8 cellular contexts compared by ENCODE assay signal in the genomic region with DNA sequence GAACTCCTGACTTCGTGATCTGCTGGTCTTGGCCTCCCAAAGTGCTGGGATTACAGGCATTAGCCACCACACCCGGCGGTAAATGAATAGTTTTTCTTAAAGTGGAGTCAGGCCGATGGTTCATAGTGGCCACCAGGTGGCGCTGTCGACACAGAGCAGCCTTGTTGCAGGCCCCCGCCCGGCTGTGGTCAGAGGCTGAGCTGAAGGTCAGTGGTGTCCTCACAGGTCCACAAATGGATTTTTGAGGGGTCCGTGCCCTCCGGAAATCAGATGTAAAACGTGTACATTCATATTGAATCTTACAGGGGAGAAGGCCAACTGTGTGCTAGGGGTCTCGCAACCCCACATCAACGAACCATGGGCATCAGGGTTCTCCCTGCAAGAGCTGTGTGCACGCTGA. TPM values are rescaled to one million over a fixed set of nuclear protein-coding genes. Genes with fewer than 3 reads are reported as not detected.
DNase-seq lines count a peak whose midpoint lies in the region; ATAC-seq and TF ChIP-seq lines count a peak whose summit lies in the region.

No MANE protein-coding gene starts in this region.

- peaks cover 67% of the 10 kb centered on the region for H3K36me3 Mint-ChIP-seq in GM23338 (ENCODE audit: low read depth)

- no peak overlapping the region for H3K27ac Mint-ChIP-seq in GM23338

- in situ Hi-C loops in astrocyte of the cerebellum (cut with HindIII; ENCODE audit: low sequenced_read_pairs): no loop called here

- no peak overlapping the region for H3K27ac ChIP-seq in GM23338 (ENCODE audit: low read depth)
- no peak overlapping the region for H3K27ac ChIP-seq in lower lobe of right lung

- TF ChIP-seq CTCF in GM23338 (conservative IDR thresholded peaks at IDR 0.05; ENCODE audit: low read depth in 2 of 2): peak; percentile 79 to 94
- peak; percentile 57 for TF ChIP-seq CTCF in astrocyte of the cerebellum (IDR thresholded peaks at IDR 0.05; ENCODE audit: low read depth, low read length, missing control alignments)
- peak; percentile 46 for TF ChIP-seq CTCF in lower lobe of right lung (IDR thresholded peaks at IDR 0.05)

- peaks cover 11% of the 10 kb centered on the region; the same call in 1 of the 2 replicates for H3F3A ChIP-seq in GM23338 (replicated peaks; ENCODE audit: low read depth)

- H3K4me1 ChIP-seq in GM23338 (ENCODE audit: insufficient read depth) (peaks cover 3% of the 10 kb centered on the region; the same call in 1 of the 2 replicates), lower lobe of right lung (no peaks in the 10 kb centered on the region)

- ATAC-seq in GM23338 (peak; percentile 68), lower lobe of right lung (no peak), HG02884 (IDR thresholded peaks at IDR 0.05; ENCODE audit: unreplicated experiment) (no peak), GM21528 (IDR thresholded peaks at IDR 0.05; ENCODE audit: low FRiP score, unreplicated experiment) (no peak)

- H3K4me3 ChIP-seq in GM23338: no peak overlapping the region
- no peak overlapping the region for H3K4me3 ChIP-seq in astrocyte of the cerebellum (ENCODE audit: low read depth, low read length)
- no peak overlapping the region for H3K4me3 ChIP-seq in lower lobe of right lung

- H3K9me3 ChIP-seq in lower lobe of right lung: peaks cover 8% of the 10 kb centered on the region

- intact Hi-C loops in lower lobe of right lung (cut with DNase I): no loop called here

- DNase-seq in CD1c-positive myeloid dendritic cell (ENCODE audit: extremely low spot score): peak; percentile 27
- peak; percentile 66 for DNase-seq in GM23338 (ENCODE audit: low spot score)
- DNase-seq in astrocyte of the cerebellum (ENCODE audit: low read depth): no peak
- DNase-seq in lower lobe of right lung: no peak
- no peak for DNase-seq in T-helper 1 cell
- DNase-seq in NCI-H2227 treated with DMSO at 0.1 percent for 48 hours (lab: John Stamatoyannopoulos, UW): no peak

- no peaks in the 10 kb centered on the region for H3K79me2 ChIP-seq in GM23338 (replicated peaks; ENCODE audit: insufficient read depth)

- no peak overlapping the region for H3K4me2 ChIP-seq in GM23338

- peaks cover 29% of the 10 kb centered on the region for H3K36me3 ChIP-seq in GM23338 (ENCODE audit: insufficient read depth)
- H3K36me3 ChIP-seq in lower lobe of right lung: peaks cover 66% of the 10 kb centered on the region

- no peak overlapping the region for H3K4me3 Mint-ChIP-seq in GM23338

- peaks cover 26% of the 10 kb centered on the region for H3K9me3 Mint-ChIP-seq in GM23338

- H3K4me1 Mint-ChIP-seq in GM23338: 0 out of 3 replicates have a peak, but pooled peaks cover 4% of the 10 kb centered on the region

- no peaks in the 10 kb centered on the region for H4K20me1 ChIP-seq in GM23338 (replicated peaks; ENCODE audit: insufficient read depth)

- H3K27me3 Mint-ChIP-seq in GM23338 (ENCODE audit: insufficient read depth, low read depth, poor library complexity): peaks cover 9% of the 10 kb centered on the region

- no peaks in the 10 kb centered on the region for H3K9me2 ChIP-seq in GM23338 (ENCODE audit: insufficient read depth)

- no peak overlapping the region for H2AFZ ChIP-seq in GM23338

- H3K27me3 ChIP-seq in GM23338 (ENCODE audit: insufficient read depth) (no peaks in the 10 kb centered on the region), lower lobe of right lung (ENCODE audit: low read depth) (no peaks in the 10 kb centered on the region)

TF ChIP-seq in GM23338, 12 proteins besides CTCF, POLR2A, EP300 and RAD21:
- TF ChIP-seq POLR2AphosphoS5 (IDR thresholded peaks at IDR 0.05; ENCODE audit: low read depth) (no peak), ZNF114 (CRISPR knock-in tag; IDR thresholded peaks at IDR 0.05) (no peak), EZH2phosphoT487 (IDR thresholded peaks at IDR 0.05; ENCODE audit: unreplicated experiment) (no peak), JUNB (IDR thresholded peaks at IDR 0.05; ENCODE audit: unreplicated experiment) (no peak), NANOG (IDR thresholded peaks at IDR 0.05; ENCODE audit: borderline replicate concordance) (no peak)
- TF ChIP-seq, protein P1, sequence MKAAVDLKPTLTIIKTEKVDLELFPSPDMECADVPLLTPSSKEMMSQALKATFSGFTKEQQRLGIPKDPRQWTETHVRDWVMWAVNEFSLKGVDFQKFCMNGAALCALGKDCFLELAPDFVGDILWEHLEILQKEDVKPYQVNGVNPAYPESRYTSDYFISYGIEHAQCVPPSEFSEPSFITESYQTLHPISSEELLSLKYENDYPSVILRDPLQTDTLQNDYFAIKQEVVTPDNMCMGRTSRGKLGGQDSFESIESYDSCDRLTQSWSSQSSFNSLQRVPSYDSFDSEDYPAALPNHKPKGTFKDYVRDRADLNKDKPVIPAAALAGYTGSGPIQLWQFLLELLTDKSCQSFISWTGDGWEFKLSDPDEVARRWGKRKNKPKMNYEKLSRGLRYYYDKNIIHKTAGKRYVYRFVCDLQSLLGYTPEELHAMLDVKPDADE (IDR thresholded peaks at IDR 0.05): no peak

RNA-seq across cellular contexts. Expression of a gene that starts 13.4 kb away (rescaled TPM):
- 112 and 157 TPM in 2 replicates for total RNA-seq in GM23338 (2014; rRNA removed; shearing (Covaris generic))
- polyA plus RNA-seq in GM23338 (2016; fragmentation: Nextera tagmentation; extraction: Ambion mirVana): 155 and 156 TPM in 2 replicates
- total RNA-seq in lower lobe of right lung: 29.2 TPM

RNA-seq across cellular contexts. Expression of a gene that starts 29.5 kb away (rescaled TPM):
- 0.23 and 2.8 TPM in 2 replicates for total RNA-seq in GM23338 (2014; rRNA removed; shearing (Covaris generic))
- 0.11 and 0.28 TPM in 2 replicates for polyA plus RNA-seq in GM23338 (2016; fragmentation: Nextera tagmentation; extraction: Ambion mirVana)
- 3.0 TPM for total RNA-seq in lower lobe of right lung

RNA-seq across cellular contexts. Expression of a gene that starts 44.9 kb away (rescaled TPM):
- total RNA-seq in GM23338 (2014; rRNA removed; shearing (Covaris generic)): 48.8 and 51.6 TPM in 2 replicates
- 33.6 and 36.6 TPM in 2 replicates for polyA plus RNA-seq in GM23338 (2016; fragmentation: Nextera tagmentation; extraction: Ambion mirVana)
- total RNA-seq in lower lobe of right lung: 16.9 TPM

RNA-seq across cellular contexts. Expression of a gene that starts 50.2 kb away (rescaled TPM):
- 144 and 196 TPM in 2 replicates for total RNA-seq in GM23338 (2014; rRNA removed; shearing (Covaris generic))
- 82.8 and 84.5 TPM in 2 replicates for polyA plus RNA-seq in GM23338 (2016; fragmentation: Nextera tagmentation; extraction: Ambion mirVana)
- total RNA-seq in lower lobe of right lung: 159 TPM

RNA-seq across cellular contexts. Expression of a gene that starts 50.6 kb away (rescaled TPM):
- not detected in 2 replicates for total RNA-seq in GM23338 (2014; rRNA removed; shearing (Covaris generic))
- polyA plus RNA-seq in GM23338 (2016; fragmentation: Nextera tagmentation; extraction: Ambion mirVana): not detected in 2 replicates
- not detected for total RNA-seq in lower lobe of right lung

Comparison
In these comparisons a context has a peak if more than half of its experiments do, and no peak if none do; other contexts are left out.
1. DNase-seq: peak in CD1c-positive myeloid dendritic cell (single experiment) and GM23338 (single experiment); none in astrocyte of the cerebellum (single experiment), lower lobe of right lung (single experiment), T-helper 1 cell (0 of 5) and NCI-H2227 treated with DMSO at 0.1 percent for 48 hours (single experiment).
2. Peak in every context shown above with its lines, with median percentiles within 50 percentile points of each other: CTCF ChIP-seq.